Comparison of ENCODE assay signal across 17 cellular contexts in genomic region chr17:82316651-82317393, GRCh38. TPM values are rescaled to one million over a fixed set of nuclear protein-coding genes. Genes with fewer than 3 reads are reported as not detected.
A peak's percentile ranks its signal among the peaks of the same experiment; 100 is the strongest.
DNase-seq lines count a peak whose midpoint lies in the region; ATAC-seq and TF ChIP-seq lines count a peak whose summit lies in the region.
"Had no signal": no experiment of that assay in that cellular context is flagged by ENCODE, and none has a peak within 500 bp of the region (broad histone marks: within the 10 kb centered on the region; RNA-seq: fewer than 3 reads in every experiment).

No MANE protein-coding gene starts in this region.

- peak overlapping the region; percentile 45 for H3K27ac ChIP-seq in CD8-positive, alpha-beta memory T cell (ENCODE audit: low read depth, low read length)

- POLR2A ChIA-PET in CD8-positive, alpha-beta memory T cell (lab: Charles Lee), result interaction anchor here (1.1 to 3.1 kb wide), 4 partner anchors 12 to 24 kb away, joined by 4 to 37 read pairs (median 14); no protein-coding TSS in a partner anchor
- POLR2A ChIA-PET in naive thymus-derived CD8-positive, alpha-beta T cell (lab: Charles Lee), result interaction anchor here (0.6 to 11.5 kb wide), 17 partner anchors 10 to 287 kb away, joined by 3 to 344 read pairs (median 6); partner anchors contain the start of genes CSNK1D and SLC16A3

- TF ChIP-seq CTCF in BE2C (IDR thresholded peaks at IDR 0.05; ENCODE audit: low read depth, low read length) (no peak), foreskin fibroblast (IDR thresholded peaks at IDR 0.05; ENCODE audit: low read depth, low read length) (no peak)

- H3K9me3 Mint-ChIP-seq in CD8-positive, alpha-beta memory T cell, result no peaks in the 10 kb centered on the region
- no peaks in the 10 kb centered on the region for H3K9me3 Mint-ChIP-seq in activated naive CD4-positive, alpha-beta T cell treated with anti-CD3 and anti-CD28 coated beads, Interleukin-2, amount 10 ng/mL, durations not matched to agents 7 days and 5 days
- no peaks in the 10 kb centered on the region for H3K9me3 Mint-ChIP-seq in naive thymus-derived CD8-positive, alpha-beta T cell
- H3K9me3 Mint-ChIP-seq: IgD-negative memory B cell had no signal

- H3K4me3 Mint-ChIP-seq in CD8-positive, alpha-beta memory T cell, result peak overlapping the region in 5 of 7 donors; percentile 89 to 95 (median 94)
- no peak overlapping the region for H3K4me3 Mint-ChIP-seq in activated naive CD4-positive, alpha-beta T cell treated with anti-CD3 and anti-CD28 coated beads, Interleukin-2, amount 10 ng/mL, durations not matched to agents 7 days and 5 days
- H3K4me3 Mint-ChIP-seq in naive thymus-derived CD8-positive, alpha-beta T cell, result peak overlapping the region in 6 of 10 donors; percentile 90 to 98 (median 98)

- no peak overlapping the region for H3K4me3 ChIP-seq in BE2C (ENCODE audit: low read depth, low read length)
- peak overlapping the region; percentile 91 for H3K4me3 ChIP-seq in CD8-positive, alpha-beta memory T cell (ENCODE audit: low read length)
- no peak overlapping the region for H3K4me3 ChIP-seq in foreskin fibroblast (ENCODE audit: low read depth in 1 of 2, low read length in 2 of 2)
- H3K4me3 ChIP-seq: GM12878 had no signal

- H3K4me1 Mint-ChIP-seq in CD8-positive, alpha-beta memory T cell, result peaks cover 13 to 37% (median 16%) of the 10 kb centered on the region in 3 donors
- peaks cover 20% of the 10 kb centered on the region for H3K4me1 Mint-ChIP-seq in activated naive CD4-positive, alpha-beta T cell treated with anti-CD3 and anti-CD28 coated beads, Interleukin-2, amount 10 ng/mL, durations not matched to agents 7 days and 5 days
- H3K4me1 Mint-ChIP-seq in naive thymus-derived CD8-positive, alpha-beta T cell, result peaks cover 18 to 35% (median 30%) of the 10 kb centered on the region in 4 donors

- no peaks in the 10 kb centered on the region for H3K36me3 ChIP-seq in BE2C
- H3K36me3 ChIP-seq in CD8-positive, alpha-beta memory T cell (ENCODE audit: insufficient read depth, low read length), result peaks cover 6% of the 10 kb centered on the region

- H3K36me3 Mint-ChIP-seq in CD8-positive, alpha-beta memory T cell, result peaks cover 0 to 22% (median 0%) of the 10 kb centered on the region in 3 donors
- H3K36me3 Mint-ChIP-seq in activated naive CD4-positive, alpha-beta T cell treated with anti-CD3 and anti-CD28 coated beads, Interleukin-2, amount 10 ng/mL, durations not matched to agents 7 days and 5 days, result peaks cover 17% of the 10 kb centered on the region
- H3K36me3 Mint-ChIP-seq in naive thymus-derived CD8-positive, alpha-beta T cell, result peaks cover 0 to 24% (median 5%) of the 10 kb centered on the region in 3 donors

- CTCF ChIA-PET in CD8-positive, alpha-beta memory T cell (lab: Charles Lee), result interaction anchor here (0.9 to 8.2 kb wide), 12 partner anchors 17 to 117 kb away, joined by 3 to 127 read pairs (median 4); partner anchors contain the start of genes CSNK1D and SECTM1
- CTCF ChIA-PET in activated naive CD4-positive, alpha-beta T cell treated with anti-CD3 and anti-CD28 coated beads, Interleukin-2, amount 10 ng/mL, durations not matched to agents 7 days and 5 days (lab: Charles Lee), result interaction anchor here (0.6 to 2.7 kb wide), 8 partner anchors 13 to 190 kb away, joined by 3 to 58 read pairs (median 4); no protein-coding TSS in a partner anchor

- H3K27ac Mint-ChIP-seq in CD8-positive, alpha-beta memory T cell, result peak overlapping the region in 7 of 8 donors; percentile 82 to 97 (median 96)
- H3K27ac Mint-ChIP-seq in activated naive CD4-positive, alpha-beta T cell treated with anti-CD3 and anti-CD28 coated beads, Interleukin-2, amount 10 ng/mL, durations not matched to agents 7 days and 5 days, result peak overlapping the region; percentile 63
- peak overlapping the region in 6 of 10 donors; percentile 87 to 98 (median 94) for H3K27ac Mint-ChIP-seq in naive thymus-derived CD8-positive, alpha-beta T cell

- H3K4me1 ChIP-seq in BE2C, result peaks cover 2% of the 10 kb centered on the region; the same call in 1 of the 2 replicates
- peaks cover 22% of the 10 kb centered on the region for H3K4me1 ChIP-seq in CD8-positive, alpha-beta memory T cell (ENCODE audit: insufficient read depth, low read length)

- ATAC-seq in naive thymus-derived CD8-positive, alpha-beta T cell, result peak; percentile 24 to 28
- no peak for ATAC-seq in HG02678 (IDR thresholded peaks at IDR 0.05; ENCODE audit: unreplicated experiment)

- DNase-seq in BE2C, result peak; percentile 13
- peak in 1 of 5 donors; percentile 51 for DNase-seq in CD8-positive, alpha-beta memory T cell
- peak; percentile 59 for DNase-seq in activated naive CD4-positive, alpha-beta T cell treated with anti-CD3 and anti-CD28 coated beads, Interleukin-2, amount 10 ng/mL, durations not matched to agents 7 days and 5 days
- DNase-seq in naive thymus-derived CD8-positive, alpha-beta T cell, result peak in 2 of 10 donors; percentile 21 to 67
- no peak for DNase-seq in foreskin fibroblast
- no peak for DNase-seq in NCI-H2081 treated with DMSO at 0.1 percent for 48 hours (lab: John Stamatoyannopoulos, UW)
- DNase-seq in HCEC 1CT, result no peak
- DNase-seq: AML-193, dermis blood vessel endothelial cell, EL, NCI-H1694 treated with DMSO at 0.1 percent for 48 hours, NCI-H524 treated with DMSO at 0.1 percent for 48 hours, occipital lobe had no signal

- no peaks in the 10 kb centered on the region for H3K27me3 ChIP-seq in BE2C
- no peaks in the 10 kb centered on the region for H3K27me3 ChIP-seq in CD8-positive, alpha-beta memory T cell (ENCODE audit: insufficient read depth, low read length, poor library complexity, severe bottlenecking)

- no peaks in the 10 kb centered on the region for H3K9me3 ChIP-seq in BE2C
- H3K9me3 ChIP-seq in CD8-positive, alpha-beta memory T cell (ENCODE audit: low read length), result no peaks in the 10 kb centered on the region

- H3K27me3 Mint-ChIP-seq in CD8-positive, alpha-beta memory T cell, result peaks cover 0 to 2% of the 10 kb centered on the region in 2 donors
- no peaks in the 10 kb centered on the region for H3K27me3 Mint-ChIP-seq in activated naive CD4-positive, alpha-beta T cell treated with anti-CD3 and anti-CD28 coated beads, Interleukin-2, amount 10 ng/mL, durations not matched to agents 7 days and 5 days
- H3K27me3 Mint-ChIP-seq in naive thymus-derived CD8-positive, alpha-beta T cell, result peaks cover 0 to 2% (median 0%) of the 10 kb centered on the region in 5 donors

RNA-seq across cellular contexts. Expression of gene CD7, which starts 0.6 kb away (rescaled TPM):
- polyA plus RNA-seq in BE2C (2012; ENCODE audit: insufficient read depth, insufficient read length, low read depth), result 0.46 TPM
- 100 to 1,000 TPM; 186 to 190 TPM for total RNA-seq in CD8-positive, alpha-beta memory T cell
- 193 TPM for polyA plus RNA-seq in CD8-positive, alpha-beta memory T cell
- total RNA-seq in naive thymus-derived CD8-positive, alpha-beta T cell, result 10 to 100 TPM; 66.9 to 67.8 TPM
- polyA plus RNA-seq in naive thymus-derived CD8-positive, alpha-beta T cell, result 100 to 1,000 TPM; 166 to 233 (median 205) TPM
- total RNA-seq: dermis blood vessel endothelial cell, occipital lobe had no signal
- polyA plus RNA-seq: GM12878 had no signal

RNA-seq across cellular contexts. Expression of gene SECTM1, which starts 16.7 kb away (rescaled TPM):
- 0.42 TPM for polyA plus RNA-seq in BE2C (2012; ENCODE audit: insufficient read depth, insufficient read length, low read depth)
- total RNA-seq in CD8-positive, alpha-beta memory T cell, result 1 to 10 TPM in 1 of 2 experiments, under 1 TPM in 1; 0.49 to 1.1 TPM
- polyA plus RNA-seq in CD8-positive, alpha-beta memory T cell, result 1.9 TPM
- under 1 TPM in 1 of 2 experiments, not detected in 1; 0.18 TPM for total RNA-seq in naive thymus-derived CD8-positive, alpha-beta T cell
- polyA plus RNA-seq in naive thymus-derived CD8-positive, alpha-beta T cell, result 1 to 10 TPM in 1 of 3 donors, not detected in 2; 1.2 TPM
- total RNA-seq: GM12878 had no signal

RNA-seq across cellular contexts. Expression of gene TEX19, which starts 42.2 kb away (rescaled TPM):
- not detected for polyA plus RNA-seq in BE2C (2012; ENCODE audit: insufficient read depth, insufficient read length, low read depth)
- not detected for total RNA-seq in CD8-positive, alpha-beta memory T cell
- not detected for polyA plus RNA-seq in CD8-positive, alpha-beta memory T cell
- total RNA-seq in naive thymus-derived CD8-positive, alpha-beta T cell, result not detected
- polyA plus RNA-seq in naive thymus-derived CD8-positive, alpha-beta T cell, result not detected
- total RNA-seq: dermis blood vessel endothelial cell, lung microvascular endothelial cell, occipital lobe had no signal

RNA-seq across cellular contexts. Expression of gene CSNK1D, which starts 43.3 kb away (rescaled TPM):
- 264 TPM for polyA plus RNA-seq in BE2C (2012; ENCODE audit: insufficient read depth, insufficient read length, low read depth)
- 100 to 1,000 TPM; 129 to 141 TPM for total RNA-seq in CD8-positive, alpha-beta memory T cell
- polyA plus RNA-seq in CD8-positive, alpha-beta memory T cell, result 74.6 TPM
- total RNA-seq in naive thymus-derived CD8-positive, alpha-beta T cell, result 100 to 1,000 TPM; 184 to 201 TPM
- 10 to 100 TPM; 47.6 to 72.1 (median 48.6) TPM for polyA plus RNA-seq in naive thymus-derived CD8-positive, alpha-beta T cell

RNA-seq across cellular contexts. Expression of gene UTS2R, which starts 54.7 kb away (rescaled TPM):
- polyA plus RNA-seq in BE2C (2012; ENCODE audit: insufficient read depth, insufficient read length, low read depth), result 0.65 TPM
- total RNA-seq in CD8-positive, alpha-beta memory T cell, result not detected
- not detected for polyA plus RNA-seq in CD8-positive, alpha-beta memory T cell
- total RNA-seq in naive thymus-derived CD8-positive, alpha-beta T cell, result not detected
- polyA plus RNA-seq in naive thymus-derived CD8-positive, alpha-beta T cell, result not detected
- total RNA-seq: dermis blood vessel endothelial cell, lung microvascular endothelial cell, occipital lobe had no signal
- polyA plus RNA-seq: IgD-negative memory B cell had no signal

Comparison
In these comparisons a context has a peak if more than half of its experiments do, and no peak if none do; other contexts are left out.
1. DNase-seq: peak in BE2C (single experiment) and activated naive CD4-positive, alpha-beta T cell treated with anti-CD3 and anti-CD28 coated beads, Interleukin-2, amount 10 ng/mL, durations not matched to agents 7 days and 5 days (single experiment); none in foreskin fibroblast (0 of 2), NCI-H2081 treated with DMSO at 0.1 percent for 48 hours (single experiment) and HCEC 1CT (single experiment).
2. Peak in every context shown above with its lines, with median percentiles within 50 percentile points of each other: H3K27ac Mint-ChIP-seq.